Comparison of ENCODE assay signal across 1 cellular context in the genomic region with DNA sequence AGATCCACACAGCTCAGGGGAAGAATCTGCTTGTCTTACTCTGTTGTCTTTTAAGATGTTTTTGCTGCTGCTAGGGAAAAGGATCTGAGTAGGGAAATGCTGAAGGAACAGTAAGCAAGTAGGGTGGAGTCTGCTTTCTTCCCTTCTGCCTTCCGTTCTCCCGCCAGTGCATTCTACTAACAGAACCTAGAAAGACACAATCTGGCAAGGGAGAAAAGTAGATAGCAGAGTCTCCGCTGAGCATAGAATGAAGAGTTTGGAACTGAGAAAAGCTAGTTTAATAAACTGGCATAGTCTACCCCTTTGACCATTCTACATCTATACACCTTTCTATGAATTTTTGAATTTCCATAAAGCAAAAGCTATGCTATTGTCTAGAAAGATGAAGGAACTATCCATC.
A peak's percentile ranks its signal among the peaks of the same experiment; 100 is the strongest.
TF ChIP-seq lines count a peak whose summit lies in the region.

No MANE protein-coding gene starts in this region.

TF ChIP-seq in K562, 482 proteins besides CTCF, POLR2A, EP300 and RAD21 (continued from another document):
- TF ChIP-seq RCOR1 (IDR thresholded peaks at IDR 0.05; ENCODE audit: borderline replicate concordance in 1 of 2, low read depth in 2 of 2, low read length in 2 of 2), result 0 out of 4 replicates have a peak, but pooled peaks of 1 of the 2 experiments have one; percentile 41
